Comparison of ENCODE assay signal across 21 cellular contexts in the genomic region with DNA sequence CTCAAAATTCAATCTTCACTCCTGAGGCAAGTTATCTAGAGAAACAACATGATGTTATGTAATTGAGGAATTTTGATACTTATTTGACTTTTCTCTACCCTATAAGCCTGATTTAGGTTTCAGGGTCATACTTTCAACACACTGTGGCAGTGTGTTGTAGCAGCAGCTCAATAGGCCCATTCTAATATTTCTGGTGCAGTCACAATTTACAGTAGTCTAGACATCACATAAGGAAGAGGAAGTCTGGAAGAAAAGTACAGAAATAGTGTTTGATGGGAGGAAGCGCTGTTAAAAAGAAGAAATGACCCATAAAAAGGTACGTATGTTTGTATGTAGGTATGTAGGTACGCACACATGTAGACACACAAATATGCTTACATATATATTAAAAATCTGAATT.
"Had no signal": no experiment of that assay in that cellular context is flagged by ENCODE, and none has a peak within 500 bp of the region (broad histone marks: within the 10 kb centered on the region; RNA-seq: fewer than 3 reads in every experiment).

No MANE protein-coding gene starts in this region.

- H3K9me3 ChIP-seq: pancreas, right lobe of liver, testis, upper lobe of right lung had no signal

- H3K27ac ChIP-seq: esophagus muscularis mucosa, gastroesophageal sphincter, heart right ventricle, pancreas, right lobe of liver, testis, upper lobe of right lung had no signal

- H3K36me3 ChIP-seq: esophagus muscularis mucosa, gastroesophageal sphincter, heart right ventricle, pancreas, right lobe of liver, upper lobe of right lung had no signal

- DNase-seq: activated CD4-positive, alpha-beta T cell treated with anti-CD3 and anti-CD28 coated beads, Interleukin-2, amount 10 ng/mL, durations not matched to agents 7 days and 5 days; activated CD8-positive, alpha-beta memory T cell treated with anti-CD3 and anti-CD28 coated beads, Interleukin-2, amount 50 U/mL, for 4 hours; activated naive CD4-positive, alpha-beta T cell treated with anti-CD3 and anti-CD28 coated beads for 36 hours; activated T-cell treated with anti-CD3 and anti-CD28 coated beads, Interleukin-2, amount 50 U/mL, for 4 hours; cortex of kidney; effector CD4-positive, alpha-beta T cell; heart right ventricle; left ventricle myocardium superior; mesendoderm; natural killer cell; pancreas; right lobe of liver; small intestine; stimulated activated CD4-positive, alpha-beta T cell treated with anti-CD3 and anti-CD28 coated beads, Interleukin-15, amount 100 ng/mL, for 24 hours; stimulated activated CD4-positive, alpha-beta T cell treated with anti-CD3 and anti-CD28 coated beads, Interleukin-2, amount 100 ng/mL, for 48 hours; T-helper 1 cell; T-helper 9 cell; testis; upper lobe of right lung had no signal

- ATAC-seq: activated T-cell treated with anti-CD3 and anti-CD28 coated beads, Interleukin-2, amount 50 U/mL, for 4 hours; gastroesophageal sphincter; left ventricle myocardium superior; natural killer cell; right lobe of liver; upper lobe of right lung had no signal

- H3K27me3 ChIP-seq: esophagus muscularis mucosa, gastroesophageal sphincter, heart right ventricle, pancreas, right lobe of liver, testis, upper lobe of right lung had no signal

- H3K4me3 ChIP-seq: esophagus muscularis mucosa, gastroesophageal sphincter, heart right ventricle, pancreas, right lobe of liver, testis, upper lobe of right lung had no signal

- H3K4me1 ChIP-seq: esophagus muscularis mucosa, gastroesophageal sphincter, right lobe of liver, testis had no signal
